ENCODE assay signal across 9 cellular contexts in genomic region chr7:158957507-158957900, GRCh38.
A peak's percentile ranks its signal among the peaks of the same experiment; 100 is the strongest.
DNase-seq lines count a peak whose midpoint lies in the region; ATAC-seq and TF ChIP-seq lines count a peak whose summit lies in the region.
"Had no signal": no experiment of that assay in that cellular context is flagged by ENCODE, and none has a peak within 500 bp of the region (broad histone marks: within the 10 kb centered on the region; RNA-seq: fewer than 3 reads in every experiment).

No MANE protein-coding gene starts in this region.

- peak overlapping the region; percentile 38 to 91 (median 83) for H3K4me3 Mint-ChIP-seq in naive B cell
- H3K4me3 Mint-ChIP-seq: H9 had no signal

- peaks cover 3 to 26% (median 26%) of the 10 kb centered on the region in 3 donors for H3K27me3 Mint-ChIP-seq in naive B cell

- peaks cover 0 to 2% (median 0%) of the 10 kb centered on the region in 7 donors for H3K9me3 Mint-ChIP-seq in naive B cell
- H3K9me3 Mint-ChIP-seq: H9 had no signal

- ATAC-seq in GM18505 (IDR thresholded peaks at IDR 0.05; ENCODE audit: unreplicated experiment) (peak; percentile 38), naive B cell (ENCODE audit: low read depth in 2 of 2) (peak; percentile 9 to 13)

- H3K36me3 Mint-ChIP-seq in naive B cell: no peaks in the 10 kb centered on the region

- WGBS in testis, 2 donors: 41 to 46% methylated on average over 11 to 26 of the region's 26 CpGs

- intact Hi-C loops in testis (cut with DNase I; ENCODE audit: low total_unique reads): no loop called here

- no peaks in the 10 kb centered on the region for H3K27me3 ChIP-seq in testis

- no peaks in the 10 kb centered on the region for H3K4me1 ChIP-seq in testis

- H3K4me1 Mint-ChIP-seq in naive B cell: peaks cover 11 to 14% (median 12%) of the 10 kb centered on the region in 3 donors

- H3K27ac Mint-ChIP-seq in naive B cell: peak overlapping the region in 2 of 6 donors; percentile 2 to 79
- H3K27ac Mint-ChIP-seq: H9 had no signal

- peak overlapping the region in 1 of 2 donors; percentile 5 for H3K4me3 ChIP-seq in testis

- no peaks in the 10 kb centered on the region for H3K36me3 ChIP-seq in testis (ENCODE audit: low read depth, missing control alignments)

- TF ChIP-seq CTCF in VCaP (conservative IDR thresholded peaks at IDR 0.05) (no peak), testis (IDR thresholded peaks at IDR 0.05) (no peak), GM20000 (IDR thresholded peaks at IDR 0.05; ENCODE audit: extremely low read depth, missing control alignments) (no peak)

- DNase-seq in HT-29 (ENCODE audit: low spot score) (peak; percentile 6), naive B cell (peak; percentile 5), testis (no peak), GM20000 (ENCODE audit: low spot score) (no peak), DMS114 treated with DMSO at 0.1 percent for 48 hours (lab: John Stamatoyannopoulos, UW; ENCODE audit: unreplicated experiment) (no peak), pons (ENCODE audit: low spot score) (no peak)

- TF ChIP-seq POLR2A in GM18505 (IDR thresholded peaks at IDR 0.05; ENCODE audit: borderline replicate concordance, extremely low read depth, insufficient read depth, insufficient read length): no peak
- no peak for TF ChIP-seq POLR2A in testis (IDR thresholded peaks at IDR 0.05)

- H3K27ac ChIP-seq in VCaP: peak overlapping the region; percentile 58
- H3K27ac ChIP-seq in testis: no peak overlapping the region

- H3K9me3 ChIP-seq in testis: no peaks in the 10 kb centered on the region

Comparison
In these comparisons a context has a peak if more than half of its experiments do, and no peak if none do; other contexts are left out.
1. DNase-seq: peak in HT-29 (single experiment) and naive B cell (single experiment); none in testis (single experiment), GM20000 (single experiment), DMS114 treated with DMSO at 0.1 percent for 48 hours (single experiment) and pons (single experiment).